In genomic region chr1:65491472-65491871, GRCh38 we compare ENCODE assay signal across 8 cellular contexts.
"Had no signal": no experiment of that assay in that cellular context is flagged by ENCODE, and none has a peak within 500 bp of the region (broad histone marks: within the 10 kb centered on the region; RNA-seq: fewer than 3 reads in every experiment).

No MANE protein-coding gene starts in this region.

- H3K27ac ChIP-seq: HL-60 had no signal

- ATAC-seq: GM23338 had no signal

- FAIRE-seq: H1, H54 had no signal

- H3K4me3 ChIP-seq: GM23338 had no signal

- H2AFZ ChIP-seq: GM23338 had no signal

- H3K4me2 ChIP-seq: GM23338 had no signal

- DNase-seq: H9, HCEC 1CT, IMR-90, KBM-7 had no signal
